ENCODE assay signal across 8 cellular contexts in the genomic region with DNA sequence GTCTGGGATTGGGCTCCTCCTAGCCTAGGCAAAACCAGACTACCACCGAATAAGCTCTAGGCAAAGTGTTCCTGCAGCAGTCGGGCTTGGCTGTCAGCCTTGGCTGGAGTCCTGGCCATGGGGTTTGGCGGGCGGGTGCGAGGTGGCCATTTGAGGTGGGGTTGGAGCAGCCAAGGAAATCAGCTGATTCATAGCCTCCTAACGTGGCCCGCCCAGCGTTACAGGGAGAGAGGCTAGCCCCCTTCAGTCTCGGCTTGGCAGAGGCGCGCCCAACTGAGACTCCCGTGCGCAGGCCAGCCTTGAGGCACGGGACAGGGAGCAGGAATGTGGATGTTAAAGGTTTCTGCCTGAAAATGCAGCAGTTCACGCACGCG. TPM values are rescaled to one million over a fixed set of nuclear protein-coding genes. Genes with fewer than 3 reads are reported as not detected.
DNase-seq lines count a peak whose midpoint lies in the region; ATAC-seq and TF ChIP-seq lines count a peak whose summit lies in the region.

No MANE protein-coding gene starts in this region.

- peaks cover 32% of the 10 kb centered on the region for H3K4me1 Mint-ChIP-seq in HFFc6 (ENCODE audit: low read depth)

- H3K27me3 Mint-ChIP-seq in HFFc6 (ENCODE audit: insufficient read depth) = peaks cover 23% of the 10 kb centered on the region

- no peaks in the 10 kb centered on the region for H3K9me3 Mint-ChIP-seq in HFFc6
- no peaks in the 10 kb centered on the region for H3K9me3 Mint-ChIP-seq in activated naive CD4-positive, alpha-beta T cell treated with anti-CD3 and anti-CD28 coated beads, Interleukin-2, amount 50 U/mL, for 72 hours

- H3K36me3 ChIP-seq in kidney epithelial cell (ENCODE audit: control insufficient read depth, insufficient read depth, low read length) = no peaks in the 10 kb centered on the region

- peak overlapping the region; percentile 91 for H3K4me3 Mint-ChIP-seq in HFFc6

- in situ Hi-C loops in KBM-7 (cut with MboI; ENCODE audit: low pct_unique_long_range_greater_than_20kb, low sequenced_read_pairs) = no loop called here

- ATAC-seq in activated naive CD4-positive, alpha-beta T cell treated with anti-CD3 and anti-CD28 coated beads, Interleukin-2, amount 50 U/mL, for 72 hours = no peak

- H3K27ac Mint-ChIP-seq in HFFc6 = peak overlapping the region; percentile 96
- H3K27ac Mint-ChIP-seq in activated naive CD4-positive, alpha-beta T cell treated with anti-CD3 and anti-CD28 coated beads, Interleukin-2, amount 50 U/mL, for 72 hours = no peak overlapping the region

- H3K27me3 ChIP-seq in kidney epithelial cell (ENCODE audit: control insufficient read depth, insufficient read depth, low read length) = peaks cover 27% of the 10 kb centered on the region

- DNase-seq in HFFc6 = peak; percentile 80
- DNase-seq in choroid plexus epithelial cell (ENCODE audit: low read depth) = peak; percentile 80
- DNase-seq in kidney epithelial cell (ENCODE audit: low read depth) = no peak
- DNase-seq in stromal cell of bone marrow (ENCODE audit: low read depth) = peak; percentile 89
- DNase-seq in activated naive CD4-positive, alpha-beta T cell treated with anti-CD3 and anti-CD28 coated beads, Interleukin-2, amount 50 U/mL, for 72 hours (ENCODE audit: low spot score in 2 of 2) = no peak
- DNase-seq in KBM-7 = no peak
- DNase-seq in AML-193 (lab: John Stamatoyannopoulos, UW) = no peak
- no peak for DNase-seq in NCI-H510A (lab: John Stamatoyannopoulos, UW)

- TF ChIP-seq CTCF in HFFc6 (IDR thresholded peaks at IDR 0.05) (no peak), choroid plexus epithelial cell (conservative IDR thresholded peaks at IDR 0.05; ENCODE audit: low read depth, low read length) (no peak), kidney epithelial cell (IDR thresholded peaks at IDR 0.05; ENCODE audit: insufficient read depth, low read length, poor library complexity, severe bottlenecking) (no peak)

- H3K4me3 ChIP-seq in choroid plexus epithelial cell (ENCODE audit: low read depth, low read length) = peak overlapping the region; percentile 79
- H3K4me3 ChIP-seq in kidney epithelial cell (ENCODE audit: low read depth, low read length) = peak overlapping the region; percentile 51

- peaks cover 10% of the 10 kb centered on the region; the same call in 1 of the 2 replicates for H3K36me3 Mint-ChIP-seq in HFFc6 (ENCODE audit: low read depth)
- H3K36me3 Mint-ChIP-seq in activated naive CD4-positive, alpha-beta T cell treated with anti-CD3 and anti-CD28 coated beads, Interleukin-2, amount 50 U/mL, for 72 hours = no peaks in the 10 kb centered on the region

RNA-seq across cellular contexts. Expression of gene PMP22, which starts 1.9 kb away (rescaled TPM):
- total RNA-seq in HFFc6 (2021; fragmentation: NEBNext Ultra II Directional; extraction: Animal tissue kit (Norgen Biotek cat#: 25700)) = 10 to 100 TPM; 28.0 to 42.9 (median 34.0) TPM
- total RNA-seq in kidney epithelial cell = 12.6 TPM in 2 replicates
- total RNA-seq in activated naive CD4-positive, alpha-beta T cell treated with anti-CD3 and anti-CD28 coated beads, Interleukin-2, amount 50 U/mL, for 72 hours = under 1 TPM in 1 of 2 donors, not detected in 1; 0.53 TPM

Comparison
In these comparisons a context has a peak if more than half of its experiments do, and no peak if none do; other contexts are left out.
1. DNase-seq: peak in HFFc6 (single experiment), choroid plexus epithelial cell (single experiment) and stromal cell of bone marrow (single experiment); none in kidney epithelial cell (single experiment), activated naive CD4-positive, alpha-beta T cell treated with anti-CD3 and anti-CD28 coated beads, Interleukin-2, amount 50 U/mL, for 72 hours (0 of 2), KBM-7 (single experiment), AML-193 (0 of 2) and NCI-H510A (single experiment).